ENCODE assay signal across 16 cellular contexts in genomic region chr1:203464226-203464625, GRCh38. TPM values are rescaled to one million over a fixed set of nuclear protein-coding genes. Genes with fewer than 3 reads are reported as not detected.
DNase-seq lines count a peak whose midpoint lies in the region; ATAC-seq, FAIRE-seq and TF ChIP-seq lines count a peak whose summit lies in the region.
"Had no signal": no experiment of that assay in that cellular context is flagged by ENCODE, and none has a peak within 500 bp of the region (broad histone marks: within the 10 kb centered on the region; RNA-seq: fewer than 3 reads in every experiment).

No MANE protein-coding gene starts in this region.

- H3K4me1 ChIP-seq in mammary epithelial cell (ENCODE audit: insufficient read depth, low read length) = peaks cover 17% of the 10 kb centered on the region
- peaks cover 2% of the 10 kb centered on the region in 2 donors for H3K4me1 ChIP-seq in esophagus (ENCODE audit: control insufficient read depth in 2 of 2, insufficient read depth in 2 of 2, low read length in 1 of 2)
- peaks cover 28% of the 10 kb centered on the region for H3K4me1 ChIP-seq in neural progenitor cell

- H2AFZ ChIP-seq in mammary epithelial cell (ENCODE audit: low read depth, low read length) (no peak overlapping the region), neural progenitor cell (replicated peaks) (no peak overlapping the region)

- in situ Hi-C loops in mammary epithelial cell (cut with MboI; ENCODE audit: low sequenced_read_pairs in 2 of 2) = no loop called here

- no peaks in the 10 kb centered on the region for H3K27me3 ChIP-seq in mammary epithelial cell (ENCODE audit: insufficient read depth, low read length)
- H3K27me3 ChIP-seq in esophagus (ENCODE audit: control insufficient read depth in 1 of 2, insufficient read depth in 2 of 2, low read length in 2 of 2) = no peaks in the 10 kb centered on the region
- no peaks in the 10 kb centered on the region for H3K27me3 ChIP-seq in neural progenitor cell

- H3K27ac ChIP-seq in mammary epithelial cell (ENCODE audit: insufficient read depth, low read depth, low read length) = no peak overlapping the region
- peak overlapping the region; percentile 85 to 89 for H3K27ac ChIP-seq in esophagus (ENCODE audit: low read depth in 2 of 2, low read length in 1 of 2)
- no peak overlapping the region for H3K27ac ChIP-seq in neural progenitor cell
- H3K27ac ChIP-seq: epithelial cell of prostate had no signal

- H3K27ac Mint-ChIP-seq in MCF 10A (ENCODE audit: low read depth, unreplicated experiment) (no peak overlapping the region), neural progenitor cell (peak overlapping the region; percentile 43), endothelial cell (ENCODE audit: unreplicated experiment) (no peak overlapping the region)
- H3K27ac Mint-ChIP-seq in activated CD8-positive, alpha-beta T cell treated with anti-CD3 and anti-CD28 coated beads for 36 hours = no peak overlapping the region

- DNase-seq in MCF 10A (ENCODE audit: unreplicated experiment) (peak; percentile 52), mammary epithelial cell (no peak), neural progenitor cell (ENCODE audit: low spot score) (no peak), urothelium cell line (ENCODE audit: low spot score) (peak; percentile 82), endothelial cell (ENCODE audit: low spot score) (no peak)
- no peak for DNase-seq in activated CD8-positive, alpha-beta T cell treated with anti-CD3 and anti-CD28 coated beads for 36 hours
- DNase-seq: activated CD4-positive, alpha-beta T cell treated with anti-CD3 and anti-CD28 coated beads for 48 hours; caudate nucleus; naive B cell; NCI-H1105 had no signal

- CTCF ChIA-PET in MCF 10A (lab: Yijun Ruan, JAX) = interaction anchor here (0.5 to 38.6 kb wide), 14 partner anchors 9 to 1898 kb away, joined by 3 to 981 read pairs (median 4); no protein-coding TSS in a partner anchor
- CTCF ChIA-PET in mammary epithelial cell (lab: Charles Lee; ENCODE audit: low non-redundant PET) = interaction anchor here (0.6 to 1.0 kb wide), 2 partner anchors 197 to 967 kb away, joined by 3 to 8 read pairs; no protein-coding TSS in a partner anchor
- CTCF ChIA-PET in activated CD8-positive, alpha-beta T cell treated with anti-CD3 and anti-CD28 coated beads for 36 hours (lab: Charles Lee) = interaction anchor here (0.8 to 1.7 kb wide), 4 partner anchors 12 to 122 kb away, joined by 3 to 4 read pairs (median 4); partner anchors contain the start of gene PRELP

- H3K9me3 ChIP-seq in mammary epithelial cell (replicated peaks; ENCODE audit: insufficient read depth, low read length) (no peaks in the 10 kb centered on the region), esophagus (ENCODE audit: control insufficient read depth in 2 of 2, insufficient read depth in 1 of 2, low read depth in 1 of 2, low read length in 1 of 2) (no peaks in the 10 kb centered on the region), neural progenitor cell (ENCODE audit: low read depth) (no peaks in the 10 kb centered on the region)

- no peaks in the 10 kb centered on the region for H4K20me1 ChIP-seq in mammary epithelial cell (ENCODE audit: insufficient read depth, low read length)
- no peaks in the 10 kb centered on the region for H4K20me1 ChIP-seq in neural progenitor cell (ENCODE audit: low read depth)

- peaks cover 6% of the 10 kb centered on the region for H3F3A ChIP-seq in neural progenitor cell (ENCODE audit: low read depth)

- dilution Hi-C loops in mammary epithelial cell (cut with HindIII; ENCODE audit: low sequenced_read_pairs) = no loop called here

- H3K4me2 ChIP-seq in mammary epithelial cell (ENCODE audit: insufficient read depth, low read depth, low read length) (no peak overlapping the region), neural progenitor cell (no peak overlapping the region)

- no peak overlapping the region for H3K4me3 ChIP-seq in mammary epithelial cell (replicated peaks in 1 of 3; ENCODE audit: insufficient read depth in 1 of 3, low read depth in 2 of 3, low read length in 3 of 3)
- no peak overlapping the region for H3K4me3 ChIP-seq in esophagus (ENCODE audit: low read depth in 1 of 2, low read length in 2 of 2)
- no peak overlapping the region for H3K4me3 ChIP-seq in neural progenitor cell
- H3K4me3 ChIP-seq: GM12878 had no signal

- WGBS in mammary epithelial cell (ENCODE audit: low coverage, missing lambda C conversion rate) = 13% methylated on average over 5 of the region's 5 CpGs
- 40 to 59% methylated on average over 5 of the region's 5 CpGs for WGBS in esophagus, 2 donors

- H3K79me2 ChIP-seq in mammary epithelial cell (ENCODE audit: insufficient read depth, low read length) (no peaks in the 10 kb centered on the region), neural progenitor cell (ENCODE audit: low read depth) (no peaks in the 10 kb centered on the region)

- H3K4me1 Mint-ChIP-seq in MCF 10A (ENCODE audit: insufficient read depth, unreplicated experiment) (peaks cover 28% of the 10 kb centered on the region), neural progenitor cell (peaks cover 49% of the 10 kb centered on the region), endothelial cell (ENCODE audit: unreplicated experiment) (peaks cover 38% of the 10 kb centered on the region)
- peaks cover 4% of the 10 kb centered on the region for H3K4me1 Mint-ChIP-seq in activated CD8-positive, alpha-beta T cell treated with anti-CD3 and anti-CD28 coated beads for 36 hours (ENCODE audit: low read depth)

- H3K4me3 Mint-ChIP-seq in MCF 10A (ENCODE audit: unreplicated experiment) (no peak overlapping the region), neural progenitor cell (no peak overlapping the region), endothelial cell (ENCODE audit: unreplicated experiment) (no peak overlapping the region)
- H3K4me3 Mint-ChIP-seq in activated CD8-positive, alpha-beta T cell treated with anti-CD3 and anti-CD28 coated beads for 36 hours = no peak overlapping the region

- BruUV-seq in MCF 10A (replicated peaks; lab: Mats Ljungman, UMichigan) (no TSS peak), mammary epithelial cell (replicated peaks; lab: Mats Ljungman, UMichigan) (no TSS peak)

- H3K36me3 ChIP-seq in mammary epithelial cell (ENCODE audit: insufficient read depth, low read length) (no peaks in the 10 kb centered on the region), esophagus (ENCODE audit: control insufficient read depth in 2 of 2, insufficient read depth in 2 of 2, low read length in 1 of 2) (no peaks in the 10 kb centered on the region), neural progenitor cell (no peaks in the 10 kb centered on the region)

- FAIRE-seq in urothelium cell line (lab: Jason Lieb, UNC) = no peak
- FAIRE-seq: GM12878, GM19239 had no signal

- no peaks in the 10 kb centered on the region for H3K36me3 Mint-ChIP-seq in MCF 10A (ENCODE audit: insufficient read depth, unreplicated experiment)
- no peaks in the 10 kb centered on the region for H3K36me3 Mint-ChIP-seq in neural progenitor cell
- H3K36me3 Mint-ChIP-seq in activated CD8-positive, alpha-beta T cell treated with anti-CD3 and anti-CD28 coated beads for 36 hours (ENCODE audit: low read depth) = no peaks in the 10 kb centered on the region
- H3K36me3 Mint-ChIP-seq in endothelial cell (ENCODE audit: low read depth, unreplicated experiment) = no peaks in the 10 kb centered on the region
- H3K36me3 Mint-ChIP-seq: naive B cell had no signal

- no peak for ATAC-seq in GM21825 (IDR thresholded peaks at IDR 0.05; ENCODE audit: unreplicated experiment)
- no peak for ATAC-seq in activated CD8-positive, alpha-beta T cell treated with anti-CD3 and anti-CD28 coated beads for 36 hours

- H3K9ac ChIP-seq in mammary epithelial cell (ENCODE audit: insufficient read depth, low read length) (no peak overlapping the region), neural progenitor cell (no peak overlapping the region)

- TF ChIP-seq CTCF in MCF 10A (IDR thresholded peaks at IDR 0.05; ENCODE audit: unreplicated experiment) = no peak
- TF ChIP-seq CTCF in mammary epithelial cell (conservative IDR thresholded peaks at IDR 0.05 in 1 of 2, IDR thresholded peaks at IDR 0.05 in 1 of 2; ENCODE audit: extremely low read depth in 1 of 2, insufficient read depth in 1 of 2, low read depth in 1 of 2, low read length in 2 of 2) = no peak
- no peak for TF ChIP-seq CTCF in neural progenitor cell (IDR thresholded peaks at IDR 0.05)
- TF ChIP-seq CTCF in activated CD8-positive, alpha-beta T cell treated with anti-CD3 and anti-CD28 coated beads for 36 hours (IDR thresholded peaks at IDR 0.05) = no peak
- no peak for TF ChIP-seq CTCF in endothelial cell (IDR thresholded peaks at IDR 0.05; ENCODE audit: unreplicated experiment)

- H3K9me3 Mint-ChIP-seq in MCF 10A (ENCODE audit: unreplicated experiment) = no peaks in the 10 kb centered on the region
- no peaks in the 10 kb centered on the region for H3K9me3 Mint-ChIP-seq in neural progenitor cell
- no peaks in the 10 kb centered on the region for H3K9me3 Mint-ChIP-seq in activated CD8-positive, alpha-beta T cell treated with anti-CD3 and anti-CD28 coated beads for 36 hours
- no peaks in the 10 kb centered on the region for H3K9me3 Mint-ChIP-seq in endothelial cell (ENCODE audit: unreplicated experiment)
- H3K9me3 Mint-ChIP-seq: naive B cell had no signal

- intact Hi-C loops in MCF 10A (cut with micrococcal nuclease) (no loop called here), mammary epithelial cell (cut with micrococcal nuclease) (loop anchor here (1.0 kb wide), 1 partner anchor 23 kb away; no protein-coding TSS in a partner anchor)
- intact Hi-C loops in activated CD8-positive, alpha-beta T cell treated with anti-CD3 and anti-CD28 coated beads for 36 hours (cut with micrococcal nuclease) = no loop called here

- peaks cover 28% of the 10 kb centered on the region for H3K27me3 Mint-ChIP-seq in MCF 10A (ENCODE audit: insufficient read depth, unreplicated experiment)
- peaks cover 3% of the 10 kb centered on the region for H3K27me3 Mint-ChIP-seq in neural progenitor cell (ENCODE audit: insufficient read depth, low read depth)
- peaks cover 25% of the 10 kb centered on the region for H3K27me3 Mint-ChIP-seq in activated CD8-positive, alpha-beta T cell treated with anti-CD3 and anti-CD28 coated beads for 36 hours
- H3K27me3 Mint-ChIP-seq in endothelial cell (ENCODE audit: unreplicated experiment) = peaks cover 5% of the 10 kb centered on the region

- POLR2A ChIA-PET in MCF 10A (lab: Yijun Ruan, JAX) = interaction anchor here (1.0 to 2.2 kb wide), 4 partner anchors 17 to 162 kb away, joined by 3 to 5 read pairs (median 5); no protein-coding TSS in a partner anchor
- POLR2A ChIA-PET in activated CD8-positive, alpha-beta T cell treated with anti-CD3 and anti-CD28 coated beads for 36 hours (lab: Charles Lee) = no interaction called here

RNA-seq across cellular contexts. Expression of gene PRELP, which starts 11.4 kb away (rescaled TPM):
- total RNA-seq in MCF 10A (2022) = not detected in 2 replicates
- under 1 TPM; under 0.01 to 0.12 TPM for total RNA-seq in mammary epithelial cell
- 0.03 TPM for polyA plus RNA-seq in mammary epithelial cell
- polyA minus RNA-seq in mammary epithelial cell = 1.6 TPM
- polyA plus RNA-seq in esophagus = 10 to 100 TPM in 1 of 2 donors, 1 to 10 TPM in 1; 6.5 to 27.8 TPM
- total RNA-seq in neural progenitor cell (ENCODE audit: low replicate concordance) = 0.26 and 0.34 TPM in 2 replicates
- not detected for total RNA-seq in activated CD8-positive, alpha-beta T cell treated with anti-CD3 and anti-CD28 coated beads for 36 hours
- 0.13 TPM for total RNA-seq in endothelial cell (ENCODE audit: unreplicated experiment)
- total RNA-seq: H4 had no signal

RNA-seq across cellular contexts. Expression of gene OPTC, which starts 29.7 kb away (rescaled TPM):
- not detected in 2 replicates for total RNA-seq in MCF 10A (2022)
- total RNA-seq in mammary epithelial cell = not detected
- not detected for polyA plus RNA-seq in mammary epithelial cell
- polyA minus RNA-seq in mammary epithelial cell = not detected
- polyA plus RNA-seq in esophagus = not detected
- total RNA-seq in neural progenitor cell (ENCODE audit: low replicate concordance) = 0.50 TPM in 1 of 2 replicates, not detected in the other
- total RNA-seq in activated CD8-positive, alpha-beta T cell treated with anti-CD3 and anti-CD28 coated beads for 36 hours = not detected
- total RNA-seq in endothelial cell (ENCODE audit: unreplicated experiment) = 0.36 TPM
- total RNA-seq: GM12878, H4 had no signal
- polyA plus RNA-seq: GM12878 had no signal

Comparison
In these comparisons a context has a peak if more than half of its experiments do, and no peak if none do; other contexts are left out.
1. DNase-seq: peak in MCF 10A (single experiment) and urothelium cell line (single experiment); none in mammary epithelial cell (single experiment), neural progenitor cell (single experiment), activated CD8-positive, alpha-beta T cell treated with anti-CD3 and anti-CD28 coated beads for 36 hours (single experiment) and endothelial cell (single experiment).
2. H3K27ac ChIP-seq: peak in esophagus (2 of 2); none in mammary epithelial cell (single experiment) and neural progenitor cell (single experiment).